ENCODE assay signal across 2 cellular contexts in the genomic region with DNA sequence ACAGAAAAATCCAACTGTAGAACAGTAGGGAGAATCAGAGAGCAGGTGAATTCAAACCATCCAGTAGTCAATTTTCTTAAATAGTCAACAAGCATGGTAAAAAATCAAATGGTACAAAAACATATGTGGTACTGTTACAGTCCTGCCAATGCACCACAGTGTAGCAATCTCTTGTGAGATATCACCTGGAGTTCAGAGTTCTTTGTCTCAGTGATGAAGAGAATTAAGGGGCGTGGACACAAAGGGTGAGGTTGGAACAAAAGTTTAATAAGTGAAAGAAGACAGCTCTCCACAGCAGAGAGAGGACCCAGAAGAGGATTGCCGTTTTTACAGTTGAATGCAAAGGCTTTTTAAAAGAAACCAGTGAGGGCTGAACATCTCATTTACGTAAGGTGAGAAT.
TF ChIP-seq lines count a peak whose summit lies in the region.

No MANE protein-coding gene starts in this region.

TF ChIP-seq in GM23338, 12 proteins besides CTCF, POLR2A, EP300 and RAD21 (continued from another document):
- TF ChIP-seq, protein P1, sequence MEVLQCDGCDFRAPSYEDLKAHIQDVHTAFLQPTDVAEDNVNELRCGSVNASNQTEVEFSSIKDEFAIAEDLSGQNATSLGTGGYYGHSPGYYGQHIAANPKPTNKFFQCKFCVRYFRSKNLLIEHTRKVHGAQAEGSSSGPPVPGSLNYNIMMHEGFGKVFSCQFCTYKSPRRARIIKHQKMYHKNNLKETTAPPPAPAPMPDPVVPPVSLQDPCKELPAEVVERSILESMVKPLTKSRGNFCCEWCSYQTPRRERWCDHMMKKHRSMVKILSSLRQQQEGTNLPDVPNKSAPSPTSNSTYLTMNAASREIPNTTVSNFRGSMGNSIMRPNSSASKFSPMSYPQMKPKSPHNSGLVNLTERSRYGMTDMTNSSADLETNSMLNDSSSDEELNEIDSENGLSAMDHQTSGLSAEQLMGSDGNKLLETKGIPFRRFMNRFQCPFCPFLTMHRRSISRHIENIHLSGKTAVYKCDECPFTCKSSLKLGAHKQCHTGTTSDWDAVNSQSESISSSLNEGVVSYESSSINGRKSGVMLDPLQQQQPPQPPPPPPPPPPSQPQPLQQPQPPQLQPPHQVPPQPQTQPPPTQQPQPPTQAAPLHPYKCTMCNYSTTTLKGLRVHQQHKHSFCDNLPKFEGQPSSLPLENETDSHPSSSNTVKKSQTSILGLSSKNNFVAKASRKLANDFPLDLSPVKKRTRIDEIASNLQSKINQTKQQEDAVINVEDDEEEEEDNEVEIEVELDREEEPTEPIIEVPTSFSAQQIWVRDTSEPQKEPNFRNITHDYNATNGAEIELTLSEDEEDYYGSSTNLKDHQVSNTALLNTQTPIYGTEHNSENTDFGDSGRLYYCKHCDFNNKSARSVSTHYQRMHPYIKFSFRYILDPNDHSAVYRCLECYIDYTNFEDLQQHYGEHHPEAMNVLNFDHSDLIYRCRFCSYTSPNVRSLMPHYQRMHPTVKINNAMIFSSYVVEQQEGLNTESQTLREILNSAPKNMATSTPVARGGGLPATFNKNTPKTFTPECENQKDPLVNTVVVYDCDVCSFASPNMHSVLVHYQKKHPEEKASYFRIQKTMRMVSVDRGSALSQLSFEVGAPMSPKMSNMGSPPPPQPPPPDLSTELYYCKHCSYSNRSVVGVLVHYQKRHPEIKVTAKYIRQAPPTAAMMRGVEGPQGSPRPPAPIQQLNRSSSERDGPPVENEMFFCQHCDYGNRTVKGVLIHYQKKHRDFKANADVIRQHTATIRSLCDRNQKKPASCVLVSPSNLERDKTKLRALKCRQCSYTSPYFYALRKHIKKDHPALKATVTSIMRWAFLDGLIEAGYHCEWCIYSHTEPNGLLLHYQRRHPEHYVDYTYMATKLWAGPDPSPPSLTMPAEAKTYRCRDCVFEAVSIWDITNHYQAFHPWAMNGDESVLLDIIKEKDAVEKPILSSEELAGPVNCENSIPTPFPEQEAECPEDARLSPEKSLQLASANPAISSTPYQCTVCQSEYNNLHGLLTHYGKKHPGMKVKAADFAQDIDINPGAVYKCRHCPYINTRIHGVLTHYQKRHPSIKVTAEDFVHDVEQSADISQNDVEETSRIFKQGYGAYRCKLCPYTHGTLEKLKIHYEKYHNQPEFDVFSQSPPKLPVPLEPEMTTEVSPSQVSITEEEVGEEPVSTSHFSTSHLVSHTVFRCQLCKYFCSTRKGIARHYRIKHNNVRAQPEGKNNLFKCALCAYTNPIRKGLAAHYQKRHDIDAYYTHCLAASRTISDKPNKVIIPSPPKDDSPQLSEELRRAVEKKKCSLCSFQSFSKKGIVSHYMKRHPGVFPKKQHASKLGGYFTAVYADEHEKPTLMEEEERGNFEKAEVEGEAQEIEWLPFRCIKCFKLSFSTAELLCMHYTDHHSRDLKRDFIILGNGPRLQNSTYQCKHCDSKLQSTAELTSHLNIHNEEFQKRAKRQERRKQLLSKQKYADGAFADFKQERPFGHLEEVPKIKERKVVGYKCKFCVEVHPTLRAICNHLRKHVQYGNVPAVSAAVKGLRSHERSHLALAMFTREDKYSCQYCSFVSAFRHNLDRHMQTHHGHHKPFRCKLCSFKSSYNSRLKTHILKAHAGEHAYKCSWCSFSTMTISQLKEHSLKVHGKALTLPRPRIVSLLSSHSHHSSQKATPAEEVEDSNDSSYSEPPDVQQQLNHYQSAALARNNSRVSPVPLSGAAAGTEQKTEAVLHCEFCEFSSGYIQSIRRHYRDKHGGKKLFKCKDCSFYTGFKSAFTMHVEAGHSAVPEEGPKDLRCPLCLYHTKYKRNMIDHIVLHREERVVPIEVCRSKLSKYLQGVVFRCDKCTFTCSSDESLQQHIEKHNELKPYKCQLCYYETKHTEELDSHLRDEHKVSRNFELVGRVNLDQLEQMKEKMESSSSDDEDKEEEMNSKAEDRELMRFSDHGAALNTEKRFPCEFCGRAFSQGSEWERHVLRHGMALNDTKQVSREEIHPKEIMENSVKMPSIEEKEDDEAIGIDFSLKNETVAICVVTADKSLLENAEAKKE (CRISPR knock-in tag; IDR thresholded peaks at IDR 0.05), result no peak
- TF ChIP-seq, protein P2, sequence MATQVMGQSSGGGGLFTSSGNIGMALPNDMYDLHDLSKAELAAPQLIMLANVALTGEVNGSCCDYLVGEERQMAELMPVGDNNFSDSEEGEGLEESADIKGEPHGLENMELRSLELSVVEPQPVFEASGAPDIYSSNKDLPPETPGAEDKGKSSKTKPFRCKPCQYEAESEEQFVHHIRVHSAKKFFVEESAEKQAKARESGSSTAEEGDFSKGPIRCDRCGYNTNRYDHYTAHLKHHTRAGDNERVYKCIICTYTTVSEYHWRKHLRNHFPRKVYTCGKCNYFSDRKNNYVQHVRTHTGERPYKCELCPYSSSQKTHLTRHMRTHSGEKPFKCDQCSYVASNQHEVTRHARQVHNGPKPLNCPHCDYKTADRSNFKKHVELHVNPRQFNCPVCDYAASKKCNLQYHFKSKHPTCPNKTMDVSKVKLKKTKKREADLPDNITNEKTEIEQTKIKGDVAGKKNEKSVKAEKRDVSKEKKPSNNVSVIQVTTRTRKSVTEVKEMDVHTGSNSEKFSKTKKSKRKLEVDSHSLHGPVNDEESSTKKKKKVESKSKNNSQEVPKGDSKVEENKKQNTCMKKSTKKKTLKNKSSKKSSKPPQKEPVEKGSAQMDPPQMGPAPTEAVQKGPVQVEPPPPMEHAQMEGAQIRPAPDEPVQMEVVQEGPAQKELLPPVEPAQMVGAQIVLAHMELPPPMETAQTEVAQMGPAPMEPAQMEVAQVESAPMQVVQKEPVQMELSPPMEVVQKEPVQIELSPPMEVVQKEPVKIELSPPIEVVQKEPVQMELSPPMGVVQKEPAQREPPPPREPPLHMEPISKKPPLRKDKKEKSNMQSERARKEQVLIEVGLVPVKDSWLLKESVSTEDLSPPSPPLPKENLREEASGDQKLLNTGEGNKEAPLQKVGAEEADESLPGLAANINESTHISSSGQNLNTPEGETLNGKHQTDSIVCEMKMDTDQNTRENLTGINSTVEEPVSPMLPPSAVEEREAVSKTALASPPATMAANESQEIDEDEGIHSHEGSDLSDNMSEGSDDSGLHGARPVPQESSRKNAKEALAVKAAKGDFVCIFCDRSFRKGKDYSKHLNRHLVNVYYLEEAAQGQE (IDR thresholded peaks at IDR 0.05; ENCODE audit: unreplicated experiment), result no peak
- no peak for TF ChIP-seq EZH2phosphoT487 (IDR thresholded peaks at IDR 0.05; ENCODE audit: unreplicated experiment)
- no peak for TF ChIP-seq POLR2AphosphoS5 (IDR thresholded peaks at IDR 0.05; ENCODE audit: low read depth)
- no peak for TF ChIP-seq JUNB (IDR thresholded peaks at IDR 0.05; ENCODE audit: unreplicated experiment)
- TF ChIP-seq ZNF114 (CRISPR knock-in tag; IDR thresholded peaks at IDR 0.05), result no peak
- TF ChIP-seq ZNF331 (CRISPR knock-in tag; IDR thresholded peaks at IDR 0.05; ENCODE audit: low read depth), result no peak
TF ChIP-seq in GM23338: peak in this region for 0.

TF ChIP-seq in IMR-90, 13 proteins besides CTCF, POLR2A, EP300 and RAD21 (continued from another document):
- TF ChIP-seq, protein P3, sequence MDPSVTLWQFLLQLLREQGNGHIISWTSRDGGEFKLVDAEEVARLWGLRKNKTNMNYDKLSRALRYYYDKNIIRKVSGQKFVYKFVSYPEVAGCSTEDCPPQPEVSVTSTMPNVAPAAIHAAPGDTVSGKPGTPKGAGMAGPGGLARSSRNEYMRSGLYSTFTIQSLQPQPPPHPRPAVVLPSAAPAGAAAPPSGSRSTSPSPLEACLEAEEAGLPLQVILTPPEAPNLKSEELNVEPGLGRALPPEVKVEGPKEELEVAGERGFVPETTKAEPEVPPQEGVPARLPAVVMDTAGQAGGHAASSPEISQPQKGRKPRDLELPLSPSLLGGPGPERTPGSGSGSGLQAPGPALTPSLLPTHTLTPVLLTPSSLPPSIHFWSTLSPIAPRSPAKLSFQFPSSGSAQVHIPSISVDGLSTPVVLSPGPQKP (IDR thresholded peaks at IDR 0.05; ENCODE audit: borderline replicate concordance, low read depth, low read length), result no peak
- TF ChIP-seq RFX5 (IDR thresholded peaks at IDR 0.05; ENCODE audit: low read depth, low read length) (no peak), BHLHE40 (IDR thresholded peaks at IDR 0.05; ENCODE audit: low read depth, low read length) (no peak), NFE2L2 (IDR thresholded peaks at IDR 0.05; ENCODE audit: low read depth, low read length) (no peak), FOS (IDR thresholded peaks at IDR 0.05; ENCODE audit: low read depth, low read length) (no peak), CEBPB (IDR thresholded peaks at IDR 0.05; ENCODE audit: low read depth, low read length) (no peak), MAFK (IDR thresholded peaks at IDR 0.05; ENCODE audit: low read depth, low read length) (no peak), MXI1 (IDR thresholded peaks at IDR 0.05; ENCODE audit: borderline replicate concordance, low read depth, low read length) (no peak)
- TF ChIP-seq, protein P4, sequence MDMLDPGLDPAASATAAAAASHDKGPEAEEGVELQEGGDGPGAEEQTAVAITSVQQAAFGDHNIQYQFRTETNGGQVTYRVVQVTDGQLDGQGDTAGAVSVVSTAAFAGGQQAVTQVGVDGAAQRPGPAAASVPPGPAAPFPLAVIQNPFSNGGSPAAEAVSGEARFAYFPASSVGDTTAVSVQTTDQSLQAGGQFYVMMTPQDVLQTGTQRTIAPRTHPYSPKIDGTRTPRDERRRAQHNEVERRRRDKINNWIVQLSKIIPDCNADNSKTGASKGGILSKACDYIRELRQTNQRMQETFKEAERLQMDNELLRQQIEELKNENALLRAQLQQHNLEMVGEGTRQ (IDR thresholded peaks at IDR 0.05; ENCODE audit: low read depth, low read length), result no peak
